8 cellular contexts compared by ENCODE assay signal in genomic region chr1:183473286-183473536, GRCh38. TPM values are rescaled to one million over a fixed set of nuclear protein-coding genes. Genes with fewer than 3 reads are reported as not detected.
DNase-seq lines count a peak whose midpoint lies in the region; ATAC-seq, FAIRE-seq and TF ChIP-seq lines count a peak whose summit lies in the region.

No MANE protein-coding gene starts in this region.

- POLR2A ChIA-PET in WTC11 (lab: Charles Lee), result no interaction called here

- H3K9ac ChIP-seq in smooth muscle cell (ENCODE audit: low read depth), result peak overlapping the region; percentile 97

- H3K36me3 Mint-ChIP-seq in WTC11, result no peaks in the 10 kb centered on the region

- WGBS in right cardiac atrium, result 22% methylated on average over 7 of the region's 7 CpGs
- 34% methylated on average over 7 of the region's 7 CpGs for WGBS in smooth muscle cell (ENCODE audit: low lambda C conversion rate)

- no peaks in the 10 kb centered on the region for H3K36me3 ChIP-seq in H7 (replicated peaks; ENCODE audit: control insufficient read depth, insufficient read depth, low read length)
- no peaks in the 10 kb centered on the region for H3K36me3 ChIP-seq in smooth muscle cell (ENCODE audit: low read depth)

- H3K27me3 ChIP-seq in H7 (ENCODE audit: control insufficient read depth, insufficient read depth, low read length), result no peaks in the 10 kb centered on the region
- H3K27me3 ChIP-seq in right cardiac atrium (ENCODE audit: control insufficient read depth, insufficient read depth), result no peaks in the 10 kb centered on the region
- no peaks in the 10 kb centered on the region for H3K27me3 ChIP-seq in smooth muscle cell (ENCODE audit: low read depth)

- DNase-seq in H7 (no peak), WTC11 (ENCODE audit: low spot score) (no peak), right cardiac atrium (no peak), smooth muscle cell (lab: John Stamatoyannopoulos, UW; ENCODE audit: unreplicated experiment) (no peak), GOT3 (lab: John Stamatoyannopoulos, UW) (no peak), D721Med (ENCODE audit: insufficient read length, low spot score) (no peak), NCI-H526 (lab: John Stamatoyannopoulos, UW) (no peak), iPS-NIHi11 (ENCODE audit: low spot score) (no peak)

- no peak for FAIRE-seq in D721Med (lab: Jason Lieb, UNC)

- H3K27ac Mint-ChIP-seq in WTC11, result peak overlapping the region; percentile 76

- H3K4me1 Mint-ChIP-seq in WTC11, result peaks cover 20% of the 10 kb centered on the region

- H2AFZ ChIP-seq in smooth muscle cell (ENCODE audit: low read depth), result peak overlapping the region; percentile 98

- peaks cover 3% of the 10 kb centered on the region for H3F3A ChIP-seq in smooth muscle cell (ENCODE audit: low read depth)

- H3K4me3 Mint-ChIP-seq in WTC11, result peak overlapping the region; percentile 90

- no peaks in the 10 kb centered on the region for H3K9me3 Mint-ChIP-seq in WTC11

- H3K9me3 ChIP-seq in right cardiac atrium (ENCODE audit: control insufficient read depth, low read length) (no peaks in the 10 kb centered on the region), smooth muscle cell (replicated peaks; ENCODE audit: low read depth) (no peaks in the 10 kb centered on the region)

- H3K4me1 ChIP-seq in right cardiac atrium (ENCODE audit: control insufficient read depth, insufficient read depth, low read length) (peaks cover 2% of the 10 kb centered on the region), smooth muscle cell (ENCODE audit: low read depth) (peaks cover 12% of the 10 kb centered on the region)

- H3K4me3 ChIP-seq in H7 (ENCODE audit: insufficient read depth, low read depth, low read length) (peak overlapping the region; percentile 97), right cardiac atrium (ENCODE audit: low read length) (peak overlapping the region; percentile 90), smooth muscle cell (peak overlapping the region; percentile 96)

- no peaks in the 10 kb centered on the region for H3K27me3 Mint-ChIP-seq in WTC11 (ENCODE audit: low read depth)

- ATAC-seq in WTC11, result no peak
- ATAC-seq in right cardiac atrium, result no peak

- H3K27ac ChIP-seq in right cardiac atrium (ENCODE audit: low read length) (no peak overlapping the region), smooth muscle cell (ENCODE audit: low read depth) (no peak overlapping the region)

- TF ChIP-seq CTCF in WTC11 (IDR thresholded peaks at IDR 0.05) (no peak), smooth muscle cell (IDR thresholded peaks at IDR 0.05; ENCODE audit: borderline replicate concordance, insufficient read depth, poor library complexity, severe bottlenecking) (no peak), D721Med (IDR thresholded peaks at IDR 0.05; ENCODE audit: insufficient read depth, missing control alignments) (no peak)

- H3K4me2 ChIP-seq in smooth muscle cell, result peak overlapping the region; percentile 95

- peaks cover 53% of the 10 kb centered on the region for H3K79me2 ChIP-seq in smooth muscle cell (ENCODE audit: low read depth)

- CTCF ChIA-PET in WTC11 (lab: Charles Lee), result interaction anchor here (1.6 to 1.7 kb wide), 2 partner anchors 11 to 191 kb away, joined by 4 to 7 read pairs; no protein-coding TSS in a partner anchor

- H4K20me1 ChIP-seq in smooth muscle cell (ENCODE audit: low read depth), result peaks cover 50% of the 10 kb centered on the region

- intact Hi-C loops in right cardiac atrium (cut with DNase I), result loop anchor here in 2 of 4 donors (5.0 to 10.0 kb wide), 3 partner anchors 72 to 162 kb away; partner anchors contain the start of gene ARPC5 (in 1 of the 2)

TF ChIP-seq in WTC11, 78 proteins besides CTCF, POLR2A, EP300 and RAD21 (continues in another document):
- TF ChIP-seq ATF2 (CRISPR knock-in tag; IDR thresholded peaks at IDR 0.05; ENCODE audit: borderline replicate concordance, low read depth), result no peak
- no peak for TF ChIP-seq ZNF232 (CRISPR knock-in tag; IDR thresholded peaks at IDR 0.05)
- TF ChIP-seq NFYB (CRISPR knock-in tag; conservative IDR thresholded peaks at IDR 0.05; ENCODE audit: low read depth), result no peak
- TF ChIP-seq ELF4 (CRISPR knock-in tag; IDR thresholded peaks at IDR 0.05; ENCODE audit: low read depth), result no peak
- TF ChIP-seq NFATC4 (CRISPR knock-in tag; IDR thresholded peaks at IDR 0.05), result no peak
- no peak for TF ChIP-seq FOXJ3 (CRISPR knock-in tag; IDR thresholded peaks at IDR 0.05; ENCODE audit: borderline replicate concordance)
- TF ChIP-seq ZNF263 (CRISPR knock-in tag; IDR thresholded peaks at IDR 0.05; ENCODE audit: low read depth), result no peak
- no peak for TF ChIP-seq TEAD4 (CRISPR knock-in tag; IDR thresholded peaks at IDR 0.05)
- no peak for TF ChIP-seq EMX1 (CRISPR knock-in tag; IDR thresholded peaks at IDR 0.05)
- TF ChIP-seq PREB (CRISPR knock-in tag; IDR thresholded peaks at IDR 0.05; ENCODE audit: borderline replicate concordance), result no peak
- TF ChIP-seq NR3C1 (CRISPR knock-in tag; conservative IDR thresholded peaks at IDR 0.05; ENCODE audit: low read depth), result no peak
- TF ChIP-seq JUN (CRISPR knock-in tag; IDR thresholded peaks at IDR 0.05), result no peak
- no peak for TF ChIP-seq FOXP4 (CRISPR knock-in tag; IDR thresholded peaks at IDR 0.05)
- no peak for TF ChIP-seq SMAD4 (CRISPR knock-in tag; IDR thresholded peaks at IDR 0.05)
- no peak for TF ChIP-seq ZNF281 (CRISPR knock-in tag; IDR thresholded peaks at IDR 0.05)
- TF ChIP-seq ESRRA (CRISPR knock-in tag; IDR thresholded peaks at IDR 0.05; ENCODE audit: borderline replicate concordance), result no peak
- no peak for TF ChIP-seq IRF2 (CRISPR knock-in tag; IDR thresholded peaks at IDR 0.05; ENCODE audit: borderline replicate concordance, low read depth)

RNA-seq across cellular contexts. Expression of gene SMG7, which starts 0.9 kb away (rescaled TPM):
- 21.9 and 37.6 TPM in 2 replicates for total RNA-seq in H7 (2014; rRNA removed; shearing (Covaris generic))
- total RNA-seq in WTC11 (2021) (52.3 to 58.2 TPM (median 57.8 TPM) in 3 replicates), right cardiac atrium (10 to 100 TPM; 35.6 to 50.8 (median 44.0) TPM), smooth muscle cell (30.3 and 40.4 TPM in 2 replicates)
- polyA plus RNA-seq in right cardiac atrium (18.6 TPM), smooth muscle cell (18.3 and 21.3 TPM in 2 replicates)

RNA-seq across cellular contexts. Expression of gene NMNAT2, which starts 55.0 kb away (rescaled TPM):
- total RNA-seq in H7 (2014; rRNA removed; shearing (Covaris generic)), result 1.6 and 5.2 TPM in 2 replicates
- total RNA-seq in WTC11 (2021) (8.8 to 10.5 TPM (median 8.9 TPM) in 3 replicates), right cardiac atrium (10 to 100 TPM; 32.8 to 80.6 (median 47.0) TPM), smooth muscle cell (0.22 and 3.7 TPM in 2 replicates)
- polyA plus RNA-seq in right cardiac atrium (14.1 TPM), smooth muscle cell (0.24 and 0.43 TPM in 2 replicates)
